8 cellular contexts compared by ENCODE assay signal in the genomic region with DNA sequence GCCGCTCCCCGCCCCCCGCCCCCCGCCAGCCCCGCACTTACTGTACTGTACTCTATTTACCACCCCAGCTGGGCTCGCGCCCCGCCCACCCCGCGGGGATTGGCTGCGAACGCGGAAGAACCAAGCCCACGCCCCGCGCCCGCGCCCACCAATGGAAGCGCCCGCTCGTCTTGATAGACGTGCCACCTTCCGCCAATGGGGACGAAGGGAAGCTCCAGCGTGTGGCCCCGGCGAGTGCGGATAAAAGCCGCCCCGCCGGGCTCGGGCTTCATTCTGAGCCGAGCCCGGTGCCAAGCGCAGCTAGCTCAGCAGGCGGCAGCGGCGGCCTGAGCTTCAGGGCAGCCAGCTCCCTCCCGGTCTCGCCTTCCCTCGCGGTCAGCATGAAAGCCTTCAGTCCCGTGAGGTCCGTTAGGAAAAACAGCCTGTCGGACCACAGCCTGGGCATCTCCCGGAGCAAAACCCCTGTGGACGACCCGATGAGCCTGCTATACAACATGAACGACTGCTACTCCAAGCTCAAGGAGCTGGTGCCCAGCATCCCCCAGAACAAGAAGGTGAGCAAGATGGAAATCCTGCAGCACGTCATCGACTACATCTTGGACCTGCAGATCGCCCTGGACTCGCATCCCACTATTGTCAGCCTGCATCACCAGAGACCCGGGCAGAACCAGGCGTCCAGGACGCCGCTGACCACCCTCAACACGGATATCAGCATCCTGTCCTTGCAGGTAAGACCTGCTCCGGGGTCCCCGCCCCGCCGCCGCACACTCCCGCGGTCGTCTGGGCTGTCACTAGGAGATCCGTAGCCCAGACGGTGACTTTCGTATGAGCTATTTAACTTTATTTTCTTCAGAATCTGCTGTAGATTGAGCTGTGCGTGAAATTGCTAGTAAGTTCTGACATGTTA. TPM values are rescaled to one million over a fixed set of nuclear protein-coding genes. Genes with fewer than 3 reads are reported as not detected.
DNase-seq lines count a peak whose midpoint lies in the region; ATAC-seq and TF ChIP-seq lines count a peak whose summit lies in the region.

A gene with protein sequence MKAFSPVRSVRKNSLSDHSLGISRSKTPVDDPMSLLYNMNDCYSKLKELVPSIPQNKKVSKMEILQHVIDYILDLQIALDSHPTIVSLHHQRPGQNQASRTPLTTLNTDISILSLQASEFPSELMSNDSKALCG (plus strand): TSS at position 271 of the 907 bp plus-strand sequence. CDS start 110 bp downstream, at position 381.

- H3K9me3 ChIP-seq in lung (ENCODE audit: control insufficient read depth in 2 of 2, insufficient read depth in 1 of 2, low read length in 1 of 2): no peaks in the 10 kb centered on the region

- no peak for TF ChIP-seq CTCF in lung (IDR thresholded peaks at IDR 0.05; ENCODE audit: control extremely low read depth, extremely low read depth)

- peak; percentile 53 for ATAC-seq in GM21360 (IDR thresholded peaks at IDR 0.05; ENCODE audit: unreplicated experiment)
- peak; percentile 79 for ATAC-seq in lung (ENCODE audit: insufficient read depth, low FRiP score)

- H3K27me3 ChIP-seq in lung (ENCODE audit: control insufficient read depth, insufficient read depth): no peaks in the 10 kb centered on the region

- DNase-seq in COLO829 (ENCODE audit: low spot score) (peak; percentile 97), HT-29 (ENCODE audit: low spot score) (peak; percentile 98), NOMO-1 (lab: John Stamatoyannopoulos, UW; ENCODE audit: unreplicated experiment in 2 of 2) (peak; percentile 95 to 98), lung (ENCODE audit: low spot score) (peak; percentile 99)
- DNase-seq in activated CD8-positive, alpha-beta memory T cell treated with anti-CD3 and anti-CD28 coated beads for 24 hours: peak; percentile 100
- peak; percentile 95 for DNase-seq in effector CD4-positive, alpha-beta T cell
- peak; percentile 96 to 98 (median 97) for DNase-seq in stimulated activated CD4-positive, alpha-beta T cell treated with anti-CD3 and anti-CD28 coated beads, TNF-alpha, amount 100 ng/mL, for 24 hours (ENCODE audit: low read depth in 3 of 3)

- no peaks in the 10 kb centered on the region for H3K36me3 ChIP-seq in lung (ENCODE audit: control insufficient read depth in 2 of 2, insufficient read depth in 2 of 2, low read length in 2 of 2)

- peak within 1 kb of the TSS; percentile 91 to 94 for H3K27ac ChIP-seq in lung (ENCODE audit: low read depth in 1 of 2, low read length in 1 of 2)

- WGBS in lung, 2 donors: 1% methylated on average over 65 to 67 of the region's 70 CpGs

- H3K4me3 ChIP-seq in lung: peak within 1 kb of the TSS; percentile 79

- H3K4me1 ChIP-seq in lung (ENCODE audit: control insufficient read depth in 2 of 2, insufficient read depth in 2 of 2, low read length in 2 of 2): peaks cover 0 to 17% of the 10 kb centered on the region in 2 donors

RNA-seq across cellular contexts. Expression of the gene that starts here (rescaled TPM):
- total RNA-seq in HT-29 (2014; rRNA removed; shearing (Covaris generic)): 152 and 161 TPM in 2 replicates
- total RNA-seq in lung: 100 to 1,000 TPM in 1 of 2 donors, 10 to 100 TPM in 1; 67.9 to 181 TPM
- 100 to 1,000 TPM in 1 of 2 donors, 10 to 100 TPM in 1; 84.2 to 227 TPM for polyA plus RNA-seq in lung

Comparison
In these comparisons a context has a peak if more than half of its experiments do, and no peak if none do; other contexts are left out.
1. Peak in every context shown above with its lines: DNase-seq, ATAC-seq, H3K4me3 ChIP-seq and H3K27ac ChIP-seq.